Comparison of ENCODE assay signal across 8 cellular contexts in the genomic region with DNA sequence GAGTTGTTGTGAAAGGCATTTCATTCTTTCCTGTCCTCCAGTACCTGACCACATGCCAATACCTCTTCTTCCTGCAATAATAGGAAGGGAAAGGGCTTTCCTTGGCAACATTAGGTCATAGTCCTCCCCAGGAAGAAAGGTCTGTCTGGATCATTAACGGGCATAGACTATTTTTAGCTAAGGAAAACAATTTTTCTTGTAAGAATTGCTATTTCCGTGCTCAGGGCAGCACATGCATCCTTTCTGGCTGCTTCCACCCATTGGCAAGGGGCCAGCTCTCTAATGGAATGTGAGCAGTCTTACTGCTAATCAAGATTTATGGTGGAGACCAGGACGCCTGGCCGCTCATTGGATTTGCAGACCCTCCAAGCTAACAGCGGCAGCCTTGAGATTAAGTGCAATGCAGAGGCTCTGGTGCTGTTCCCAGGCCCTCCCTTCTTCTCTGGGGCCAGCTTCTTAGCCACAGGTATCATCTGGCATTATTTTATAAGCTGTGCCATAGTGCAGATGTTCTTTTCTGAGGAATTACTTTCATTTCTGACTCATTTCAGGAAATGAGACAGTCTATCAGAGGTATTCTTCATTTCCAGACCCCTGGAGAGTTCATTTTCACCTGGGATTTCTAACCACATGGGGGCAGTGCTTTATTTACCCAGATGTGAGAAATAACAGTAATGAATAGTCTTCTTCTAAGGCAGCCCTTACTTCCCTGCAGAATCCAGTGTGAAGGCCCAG. TPM values are rescaled to one million over a fixed set of nuclear protein-coding genes. Genes with fewer than 3 reads are reported as not detected.
DNase-seq lines count a peak whose midpoint lies in the region; ATAC-seq, FAIRE-seq and TF ChIP-seq lines count a peak whose summit lies in the region.

No MANE protein-coding gene starts in this region.

- no peak for FAIRE-seq in small intestine (lab: Jason Lieb, UNC)

- H3K27ac ChIP-seq in right atrium auricular region (peak overlapping the region; percentile 12 to 53), small intestine (ENCODE audit: low read depth in 1 of 2, low read length in 1 of 2) (peak overlapping the region in 1 of 2 donors; percentile 6)
- H3K27ac ChIP-seq in CD4-positive, alpha-beta memory T cell (ENCODE audit: low read depth, low read length) = no peak overlapping the region

- intact Hi-C loops in CD14-positive monocyte (cut with micrococcal nuclease) = no loop called here
- intact Hi-C loops in CD4-positive, alpha-beta memory T cell (cut with micrococcal nuclease) = no loop called here

- H3K4me1 ChIP-seq in right atrium auricular region (peaks cover 0 to 48% of the 10 kb centered on the region in 2 donors), small intestine (ENCODE audit: control insufficient read depth in 2 of 2, insufficient read depth in 1 of 2, low read depth in 1 of 2, low read length in 1 of 2) (peaks cover 2 to 10% of the 10 kb centered on the region in 2 donors)
- H3K4me1 ChIP-seq in CD4-positive, alpha-beta memory T cell (ENCODE audit: insufficient read depth, low read length) = no peaks in the 10 kb centered on the region

- POLR2A ChIA-PET in CD4-positive, alpha-beta memory T cell (lab: Charles Lee; ENCODE audit: partially characterized antibody) = no interaction called here

- TF ChIP-seq POLR2A in NB4 (IDR thresholded peaks at IDR 0.05; ENCODE audit: extremely low read depth, insufficient read length) = no peak

- no peaks in the 10 kb centered on the region for H3K9me3 Mint-ChIP-seq in CD14-positive monocyte
- H3K9me3 Mint-ChIP-seq in CD4-positive, alpha-beta memory T cell = no peaks in the 10 kb centered on the region

- peaks cover 0 to 2% (median 0%) of the 10 kb centered on the region in 3 donors for H3K27me3 Mint-ChIP-seq in CD14-positive monocyte (ENCODE audit: low read depth in 3 of 3)
- H3K27me3 Mint-ChIP-seq in CD4-positive, alpha-beta memory T cell = no peaks in the 10 kb centered on the region

- H3K9me3 ChIP-seq in right atrium auricular region (no peaks in the 10 kb centered on the region), small intestine (ENCODE audit: control insufficient read depth, low read depth) (no peaks in the 10 kb centered on the region)
- H3K9me3 ChIP-seq in CD4-positive, alpha-beta memory T cell (ENCODE audit: control insufficient read depth in 1 of 2, low read length in 2 of 2) = no peaks in the 10 kb centered on the region

- TF ChIP-seq CTCF in CD14-positive monocyte (IDR thresholded peaks at IDR 0.05) (peak; percentile 22), NB4 (IDR thresholded peaks at IDR 0.05; ENCODE audit: low read depth, low read length) (no peak), WI38 (IDR thresholded peaks at IDR 0.05; ENCODE audit: low read depth, low read length) (peak; percentile 39), right atrium auricular region (IDR thresholded peaks at IDR 0.05) (peak in 1 of 2 donors; percentile 66)

- H3K27me3 ChIP-seq in right atrium auricular region (no peaks in the 10 kb centered on the region), small intestine (ENCODE audit: control insufficient read depth in 2 of 2, insufficient read depth in 2 of 2, low read length in 2 of 2) (no peaks in the 10 kb centered on the region)
- no peaks in the 10 kb centered on the region for H3K27me3 ChIP-seq in CD4-positive, alpha-beta memory T cell (ENCODE audit: insufficient read depth, low read length)

- H3K4me3 Mint-ChIP-seq in CD14-positive monocyte = no peak overlapping the region
- H3K4me3 Mint-ChIP-seq in CD4-positive, alpha-beta memory T cell = no peak overlapping the region

- H3K27ac Mint-ChIP-seq in CD14-positive monocyte = peak overlapping the region in 4 of 7 donors; percentile 16 to 59 (median 42)
- H3K27ac Mint-ChIP-seq in CD4-positive, alpha-beta memory T cell = peak overlapping the region in 3 of 7 donors; percentile 4 to 24 (median 23)

- H3K4me3 ChIP-seq in NB4 (ENCODE audit: low read depth, low read length) (no peak overlapping the region), WI38 (ENCODE audit: low read depth, low read length) (peak overlapping the region; percentile 7; the same call in 1 of the 2 replicates), right atrium auricular region (no peak overlapping the region), small intestine (ENCODE audit: low read depth in 1 of 2, low read length in 2 of 2) (no peak overlapping the region)
- H3K4me3 ChIP-seq in CD4-positive, alpha-beta memory T cell (ENCODE audit: low read length in 2 of 2) = no peak overlapping the region

- H3K4me1 Mint-ChIP-seq in CD14-positive monocyte = peaks cover 15% of the 10 kb centered on the region
- peaks cover 15 to 36% (median 23%) of the 10 kb centered on the region in 4 donors for H3K4me1 Mint-ChIP-seq in CD4-positive, alpha-beta memory T cell

- DNase-seq in CD14-positive monocyte (ENCODE audit: low spot score) (no peak), NB4 (ENCODE audit: low read depth) (peak; percentile 17), right atrium auricular region (ENCODE audit: low spot score) (peak; percentile 88), small intestine (peak; percentile 64)
- DNase-seq in CD4-positive, alpha-beta memory T cell = no peak

- H3K36me3 Mint-ChIP-seq in CD14-positive monocyte = peaks cover 16 to 19% of the 10 kb centered on the region in 2 donors
- H3K36me3 Mint-ChIP-seq in CD4-positive, alpha-beta memory T cell = peaks cover 10 to 11% of the 10 kb centered on the region in 2 donors

- 9 to 21% (median 13%) methylated on average over 5 of the region's 5 CpGs for WGBS in small intestine, 3 donors

- no peaks in the 10 kb centered on the region for H3K36me3 ChIP-seq in right atrium auricular region
- peaks cover 0 to 3% of the 10 kb centered on the region in 2 donors for H3K36me3 ChIP-seq in small intestine (ENCODE audit: control insufficient read depth in 2 of 2, insufficient read depth in 2 of 2, low read length in 2 of 2)
- peaks cover 1% of the 10 kb centered on the region for H3K36me3 ChIP-seq in CD4-positive, alpha-beta memory T cell (ENCODE audit: insufficient read depth, low read length)

- CTCF ChIA-PET in CD4-positive, alpha-beta memory T cell (lab: Charles Lee; ENCODE audit: partially characterized antibody) = interaction anchor here (0.9 to 1.1 kb wide), 3 partner anchors 21 to 98 kb away, joined by 3 to 4 read pairs (median 3); no protein-coding TSS in a partner anchor

- ATAC-seq in GM21723 (IDR thresholded peaks at IDR 0.05; ENCODE audit: unreplicated experiment) (peak; percentile 72), GM21576 (IDR thresholded peaks at IDR 0.05; ENCODE audit: unreplicated experiment) (no peak)

RNA-seq across cellular contexts. Expression of a gene that starts 52.9 kb away (rescaled TPM):
- polyA plus RNA-seq in CD14-positive monocyte = 10 to 100 TPM; 34.1 to 48.7 TPM
- total RNA-seq in right atrium auricular region = 10 to 100 TPM; 48.1 to 49.5 TPM
- 10 to 100 TPM; 19.9 to 30.9 (median 28.6) TPM for polyA plus RNA-seq in small intestine
- 10 to 100 TPM; 29.5 to 32.6 TPM for total RNA-seq in CD4-positive, alpha-beta memory T cell
- polyA plus RNA-seq in CD4-positive, alpha-beta memory T cell = 10 to 100 TPM; 25.3 to 36.5 TPM

Comparison
In these comparisons a context has a peak if more than half of its experiments do, and no peak if none do; other contexts are left out.
1. DNase-seq: peak in NB4 (single experiment), right atrium auricular region (single experiment) and small intestine (single experiment); none in CD14-positive monocyte (single experiment) and CD4-positive, alpha-beta memory T cell (0 of 5).